8 cellular contexts compared by ENCODE assay signal in the genomic region with DNA sequence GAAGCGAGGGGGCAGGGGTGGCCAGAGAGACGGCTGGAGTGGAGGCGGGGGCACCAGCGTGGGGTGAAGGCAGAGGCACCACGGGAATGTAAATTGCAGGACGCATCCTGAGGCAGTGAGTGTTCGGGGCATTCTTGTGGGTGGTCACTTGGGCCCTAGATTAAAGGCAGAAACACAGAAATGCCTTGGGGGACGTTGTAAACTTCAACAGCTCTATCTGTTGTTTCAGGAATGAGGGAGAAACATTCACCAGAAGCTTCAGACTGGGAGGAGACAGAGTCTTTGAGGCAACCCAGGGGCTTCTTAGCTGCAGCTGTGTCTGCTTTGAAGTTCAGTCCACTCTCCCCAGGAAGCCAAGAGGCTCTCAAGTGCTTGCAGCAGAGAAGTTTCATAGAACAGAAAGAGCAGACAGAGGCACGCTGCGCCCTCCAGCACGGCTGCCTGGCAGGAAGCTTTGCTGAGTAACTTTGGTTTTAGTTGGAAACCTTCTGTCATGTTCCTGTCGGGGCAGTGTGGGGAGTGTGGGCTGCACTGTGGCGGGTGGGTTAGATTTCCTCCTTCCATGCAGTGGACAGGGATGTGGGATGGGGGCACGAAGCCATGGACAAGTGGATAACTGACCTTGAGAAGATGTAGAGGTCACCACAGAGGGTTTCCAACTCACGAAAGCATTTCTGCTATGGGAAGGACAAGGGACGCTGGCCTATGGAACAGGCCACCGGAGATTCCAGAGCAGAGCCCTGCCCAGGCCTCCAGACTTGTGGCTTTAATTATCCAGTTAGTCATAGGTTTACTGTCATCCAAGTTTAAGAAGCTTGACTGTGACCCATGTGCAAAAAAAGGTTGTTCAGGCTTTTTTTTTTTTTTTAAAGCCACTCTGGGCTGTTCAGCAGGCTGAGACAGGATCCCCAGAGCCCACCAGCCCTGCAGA.
A peak's percentile ranks its signal among the peaks of the same experiment; 100 is the strongest.
DNase-seq lines count a peak whose midpoint lies in the region; ATAC-seq, FAIRE-seq and TF ChIP-seq lines count a peak whose summit lies in the region.

No MANE protein-coding gene starts in this region.

- H3K27me3 ChIP-seq in PC-9 (ENCODE audit: insufficient read depth, low read depth) (no peaks in the 10 kb centered on the region), prostate gland (replicated peaks; ENCODE audit: insufficient read depth) (no peaks in the 10 kb centered on the region), upper lobe of left lung (no peaks in the 10 kb centered on the region)

- peak overlapping the region; percentile 86 for H3K4me3 Mint-ChIP-seq in activated T-helper 17 cell treated with anti-CD3 and anti-CD28 coated beads, Interleukin-2, amount 50 U/mL, for 72 hours

- H3K27me3 Mint-ChIP-seq in activated T-helper 17 cell treated with anti-CD3 and anti-CD28 coated beads, Interleukin-2, amount 50 U/mL, for 72 hours: no peaks in the 10 kb centered on the region

- intact Hi-C loops in PC-9 (cut with micrococcal nuclease; ENCODE audit: unreplicated experiment): loop anchor here (1.0 to 5.0 kb wide), 10 partner anchors 25 to 532 kb away; partner anchors contain the start of genes ARF6 and MAP4K5
- intact Hi-C loops in prostate gland (cut with DNase I): loop anchor here (5.0 kb wide), 1 partner anchor 108 kb away; the partner anchor contains the start of gene ARF6

- no peak for TF ChIP-seq EP300 in upper lobe of left lung (IDR thresholded peaks at IDR 0.05)

- POLR2A ChIA-PET in PC-9 (lab: Charles Lee; ENCODE audit: unreplicated experiment): interaction anchor here (0.6 to 1.2 kb wide), 5 partner anchors 13 to 736 kb away, joined by 4 to 14 read pairs (median 5); no protein-coding TSS in a partner anchor

- FAIRE-seq in A204.1 (lab: Jason Lieb, UNC): peak; percentile 94

- TSS peak; percentile 3 for BruUV-seq in PC-9 (replicated peaks; lab: Mats Ljungman, UMichigan)

- peaks cover 41% of the 10 kb centered on the region for H3K4me1 Mint-ChIP-seq in activated T-helper 17 cell treated with anti-CD3 and anti-CD28 coated beads, Interleukin-2, amount 50 U/mL, for 72 hours

- H4K20me1 ChIP-seq in PC-9 (ENCODE audit: insufficient read depth): no peaks in the 10 kb centered on the region

- CTCF ChIA-PET in PC-9 (lab: Charles Lee): interaction anchor here (0.6 to 1.7 kb wide), 10 partner anchors 28 to 139 kb away, joined by 3 to 6 read pairs (median 3); no protein-coding TSS in a partner anchor

- peaks cover 15% of the 10 kb centered on the region for H3K79me2 ChIP-seq in PC-9 (ENCODE audit: low read depth)

- no peaks in the 10 kb centered on the region for H3K9me3 Mint-ChIP-seq in activated T-helper 17 cell treated with anti-CD3 and anti-CD28 coated beads, Interleukin-2, amount 50 U/mL, for 72 hours

- peaks cover 44% of the 10 kb centered on the region for H3F3A ChIP-seq in PC-9 (ENCODE audit: insufficient read depth, low read depth)

- peak overlapping the region; percentile 51 for H3K4me3 ChIP-seq in PC-9
- no peak overlapping the region for H3K4me3 ChIP-seq in prostate gland
- H3K4me3 ChIP-seq in upper lobe of left lung: peak overlapping the region in 2 of 4 donors; percentile 0 to 14

- TF ChIP-seq CTCF in PC-9 (conservative IDR thresholded peaks at IDR 0.05): no peak
- no peak for TF ChIP-seq CTCF in prostate gland (IDR thresholded peaks at IDR 0.05)
- TF ChIP-seq CTCF in upper lobe of left lung (IDR thresholded peaks at IDR 0.05): no peak

- ATAC-seq in activated T-helper 17 cell treated with anti-CD3 and anti-CD28 coated beads, Interleukin-2, amount 50 U/mL, for 72 hours (replicated peaks): peak; percentile 38
- peak; percentile 21 to 71 for ATAC-seq in upper lobe of left lung (ENCODE audit: low FRiP score in 2 of 2)

- no peaks in the 10 kb centered on the region for H3K9me2 ChIP-seq in PC-9 (ENCODE audit: insufficient read depth)

- TF ChIP-seq POLR2A in prostate gland (IDR thresholded peaks at IDR 0.05) (no peak), upper lobe of left lung (IDR thresholded peaks at IDR 0.05) (peak in 1 of 4 donors; percentile 62)

- H3K27ac Mint-ChIP-seq in activated T-helper 17 cell treated with anti-CD3 and anti-CD28 coated beads, Interleukin-2, amount 50 U/mL, for 72 hours: peak overlapping the region; percentile 99

- H2AFZ ChIP-seq in PC-9: peak overlapping the region; percentile 14; the same call in 1 of the 2 replicates

- DNase-seq in GM19238 (ENCODE audit: insufficient read length, low spot score) (peak; percentile 48), PC-9 (peak in 1 of 2 experiments; percentile 93), fibroblast of the conjunctiva (ENCODE audit: low read depth) (peak; percentile 79), prostate gland (ENCODE audit: low spot score) (peak; percentile 41), upper lobe of left lung (peak; percentile 78 to 82), HPDE6-E6E7 (ENCODE audit: extremely low spot score) (no peak)

- no peaks in the 10 kb centered on the region for H3K36me3 ChIP-seq in PC-9 (ENCODE audit: low read depth)
- H3K36me3 ChIP-seq in prostate gland: no peaks in the 10 kb centered on the region
- H3K36me3 ChIP-seq in upper lobe of left lung: no peaks in the 10 kb centered on the region

- peaks cover 68% of the 10 kb centered on the region for H3K36me3 Mint-ChIP-seq in activated T-helper 17 cell treated with anti-CD3 and anti-CD28 coated beads, Interleukin-2, amount 50 U/mL, for 72 hours (ENCODE audit: low read depth)

- H3K4me2 ChIP-seq in PC-9: peak overlapping the region; percentile 96

- H3K4me1 ChIP-seq in PC-9 (replicated peaks; ENCODE audit: insufficient read depth) (peaks cover 65% of the 10 kb centered on the region), prostate gland (replicated peaks) (peaks cover 20% of the 10 kb centered on the region), upper lobe of left lung (peaks cover 45 to 60% (median 47%) of the 10 kb centered on the region in 4 donors)

- H3K9me3 ChIP-seq in PC-9 (ENCODE audit: insufficient read depth, low read depth) (no peaks in the 10 kb centered on the region), prostate gland (no peaks in the 10 kb centered on the region), upper lobe of left lung (no peaks in the 10 kb centered on the region)

- 18% methylated on average over 17 of the region's 17 CpGs for WGBS in prostate gland
- WGBS in upper lobe of left lung, 2 donors: 39 to 49% methylated on average over 17 of the region's 17 CpGs

- H3K27ac ChIP-seq in PC-9 (peak overlapping the region; percentile 95), prostate gland (peak overlapping the region; percentile 87 to 90), upper lobe of left lung (peak overlapping the region; percentile 84 to 91 (median 85))
